8 cellular contexts compared by ENCODE assay signal in genomic region chr17:47694818-47695663, GRCh38. TPM values are rescaled to one million over a fixed set of nuclear protein-coding genes. Genes with fewer than 3 reads are reported as not detected.
A peak's percentile ranks its signal among the peaks of the same experiment; 100 is the strongest.
DNase-seq lines count a peak whose midpoint lies in the region; ATAC-seq, FAIRE-seq and TF ChIP-seq lines count a peak whose summit lies in the region.

No MANE protein-coding gene starts in this region.

- no peaks in the 10 kb centered on the region for H3K9me3 Mint-ChIP-seq in CD4-positive, CD25-positive, alpha-beta regulatory T cell

- H3K27me3 Mint-ChIP-seq in CD4-positive, CD25-positive, alpha-beta regulatory T cell, result peaks cover 24% of the 10 kb centered on the region

- no peaks in the 10 kb centered on the region for H3K9me3 ChIP-seq in CD4-positive, CD25-positive, alpha-beta regulatory T cell (ENCODE audit: control insufficient read depth in 2 of 2, low read length in 2 of 2)
- no peaks in the 10 kb centered on the region for H3K9me3 ChIP-seq in tibial artery

- no peak overlapping the region for H3K4me3 ChIP-seq in CD4-positive, CD25-positive, alpha-beta regulatory T cell (ENCODE audit: low read depth, low read length)
- H3K4me3 ChIP-seq in NB4 (ENCODE audit: low read depth, low read length) (peak overlapping the region; percentile 77), tibial artery (peak overlapping the region; percentile 83 to 96)

- peak; percentile 15 to 40 for ATAC-seq in CD4-positive, CD25-positive, alpha-beta regulatory T cell (ENCODE audit: low read depth in 2 of 2)
- ATAC-seq in esophagus mucosa, result peak; percentile 54
- ATAC-seq in HG03442 (IDR thresholded peaks at IDR 0.05; ENCODE audit: unreplicated experiment), result no peak

- peak overlapping the region; percentile 55 for H3K27ac ChIP-seq in CD4-positive, CD25-positive, alpha-beta regulatory T cell (ENCODE audit: insufficient read depth, low read length, poor library complexity, severe bottlenecking)
- H3K27ac ChIP-seq in tibial artery, result peak overlapping the region; percentile 82 to 87

- no peaks in the 10 kb centered on the region for H3K36me3 ChIP-seq in CD4-positive, CD25-positive, alpha-beta regulatory T cell (ENCODE audit: control insufficient read depth, insufficient read depth, low read length)
- peaks cover 5 to 10% (median 6%) of the 10 kb centered on the region in 3 donors for H3K36me3 ChIP-seq in tibial artery

- DNase-seq in CD4-positive, CD25-positive, alpha-beta regulatory T cell, result peak; percentile 20 to 55 (median 28)
- peak; percentile 92 for DNase-seq in NB4 (ENCODE audit: low read depth)
- peak; percentile 53 for DNase-seq in activated T-cell treated with anti-CD3 and anti-CD28 coated beads for 24 hours (ENCODE audit: low read depth)
- peak; percentile 54 for DNase-seq in myocyte (ENCODE audit: low read depth)
- peak; percentile 58 to 88 for DNase-seq in tibial artery
- DNase-seq in RCC 7860 (ENCODE audit: low spot score), result no peak

- TF ChIP-seq POLR2A in NB4 (IDR thresholded peaks at IDR 0.05; ENCODE audit: extremely low read depth, insufficient read length), result peak; percentile 27

- no peak for FAIRE-seq in RCC 7860 (lab: Jason Lieb, UNC)

- peak overlapping the region in 2 of 3 donors; percentile 60 to 80 for H3K27ac Mint-ChIP-seq in CD4-positive, CD25-positive, alpha-beta regulatory T cell

- no peaks in the 10 kb centered on the region for H3K36me3 Mint-ChIP-seq in CD4-positive, CD25-positive, alpha-beta regulatory T cell

- intact Hi-C loops in tibial artery (cut with DNase I; ENCODE audit: low total_unique reads), result loop anchor here (10.0 kb wide), 1 partner anchor 410 kb away; the partner anchor contains the start of genes CBX1 and SNX11

- no peaks in the 10 kb centered on the region for H3K27me3 ChIP-seq in CD4-positive, CD25-positive, alpha-beta regulatory T cell (ENCODE audit: control insufficient read depth, insufficient read depth, low read length)
- H3K27me3 ChIP-seq in tibial artery, result no peaks in the 10 kb centered on the region

- peaks cover 23% of the 10 kb centered on the region for H3K4me1 ChIP-seq in CD4-positive, CD25-positive, alpha-beta regulatory T cell (ENCODE audit: control insufficient read depth, insufficient read depth, low read length, poor library complexity, severe bottlenecking)
- H3K4me1 ChIP-seq in tibial artery, result peaks cover 0 to 35% (median 14%) of the 10 kb centered on the region in 4 donors

- TF ChIP-seq CTCF in NB4 (IDR thresholded peaks at IDR 0.05; ENCODE audit: low read depth, low read length) (no peak), tibial artery (IDR thresholded peaks at IDR 0.05) (no peak)

- H3K4me3 Mint-ChIP-seq in CD4-positive, CD25-positive, alpha-beta regulatory T cell, result peak overlapping the region; percentile 87 to 95 (median 89)

- peaks cover 0 to 37% (median 13%) of the 10 kb centered on the region in 4 donors for H3K4me1 Mint-ChIP-seq in CD4-positive, CD25-positive, alpha-beta regulatory T cell

RNA-seq across cellular contexts. Expression of gene TBKBP1, which starts 1.1 kb away (rescaled TPM):
- total RNA-seq in CD4-positive, CD25-positive, alpha-beta regulatory T cell, result 6.1 TPM
- under 1 TPM; 0.11 to 0.60 (median 0.51) TPM for polyA plus RNA-seq in CD4-positive, CD25-positive, alpha-beta regulatory T cell
- total RNA-seq in esophagus mucosa, result 3.1 TPM
- total RNA-seq in myocyte, result 13.7 and 18.0 TPM in 2 replicates
- polyA plus RNA-seq in myocyte (2012), result 14.2 TPM

RNA-seq across cellular contexts. Expression of gene TBX21, which starts 38.0 kb away (rescaled TPM):
- total RNA-seq in CD4-positive, CD25-positive, alpha-beta regulatory T cell, result 15.7 TPM
- polyA plus RNA-seq in CD4-positive, CD25-positive, alpha-beta regulatory T cell, result 1 to 10 TPM; 3.8 to 8.5 (median 5.2) TPM
- total RNA-seq in esophagus mucosa (not detected), myocyte (not detected in 2 replicates)
- not detected for polyA plus RNA-seq in myocyte (2012)

RNA-seq across cellular contexts. Expression of gene KPNB1, which starts 45.3 kb away (rescaled TPM):
- 242 TPM for total RNA-seq in CD4-positive, CD25-positive, alpha-beta regulatory T cell
- 10 to 100 TPM; 20.4 to 27.2 (median 23.3) TPM for polyA plus RNA-seq in CD4-positive, CD25-positive, alpha-beta regulatory T cell
- 232 TPM for total RNA-seq in esophagus mucosa
- total RNA-seq in myocyte, result 230 and 249 TPM in 2 replicates
- 140 TPM for polyA plus RNA-seq in myocyte (2012)

Comparison
In these comparisons a context has a peak if more than half of its experiments do, and no peak if none do; other contexts are left out.
1. RNA of gene TBX21, which starts 38.0 kb away (total RNA-seq): 15.7 TPM in CD4-positive, CD25-positive, alpha-beta regulatory T cell (single experiment); not detected in esophagus mucosa (single experiment) and not detected in myocyte; every median in the first group is over 10 times any median in the second.